In the genomic region with DNA sequence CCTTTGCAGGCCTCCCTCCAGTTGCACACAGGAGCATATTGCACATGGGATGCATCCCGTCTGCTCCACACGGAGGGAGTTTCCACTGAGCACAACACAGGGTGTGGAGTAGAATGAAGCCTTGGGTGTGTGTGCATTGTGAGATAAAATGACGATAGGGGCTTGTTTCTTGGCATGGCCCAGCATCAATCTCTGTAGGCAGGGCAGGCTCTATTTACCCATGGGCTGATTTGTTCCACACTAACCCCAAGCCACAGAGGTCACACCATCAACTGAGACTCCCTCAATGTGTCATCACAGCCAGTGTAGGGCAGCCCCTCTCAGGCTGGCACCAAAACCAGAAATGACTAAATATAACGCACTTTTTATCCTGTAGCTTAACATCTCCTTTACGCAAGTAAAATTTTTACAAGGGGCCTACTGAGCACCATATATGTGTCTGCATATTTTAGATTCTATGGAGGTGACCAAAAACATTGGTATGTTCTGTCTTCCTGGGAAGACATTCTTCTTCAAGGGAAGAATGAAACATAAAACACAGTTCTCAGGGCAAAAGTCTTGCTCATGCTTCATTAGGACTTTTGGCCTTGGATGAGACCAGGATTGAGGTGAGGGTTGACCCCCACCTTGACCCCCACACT, we compare ENCODE assay signal across 14 cellular contexts. TPM values are rescaled to one million over a fixed set of nuclear protein-coding genes. Genes with fewer than 3 reads are reported as not detected.
DNase-seq lines count a peak whose midpoint lies in the region; ATAC-seq lines count a peak whose summit lies in the region.
"Had no signal": no experiment of that assay in that cellular context is flagged by ENCODE, and none has a peak within 500 bp of the region (broad histone marks: within the 10 kb centered on the region; RNA-seq: fewer than 3 reads in every experiment).

No MANE protein-coding gene starts in this region.

- in situ Hi-C loops in KBM-7 (cut with MboI; ENCODE audit: low pct_unique_long_range_greater_than_20kb, low sequenced_read_pairs), result no loop called here

- H3K9me3 ChIP-seq in trophoblast cell (ENCODE audit: insufficient read depth, low read depth, low read length), result no peaks in the 10 kb centered on the region
- H3K9me3 ChIP-seq: left lung had no signal

- no peak overlapping the region for H4K91ac ChIP-seq in trophoblast cell (ENCODE audit: low read depth, low read length)

- no peak overlapping the region for H3K18ac ChIP-seq in trophoblast cell (ENCODE audit: low read length)

- no peak overlapping the region for H2BK12ac ChIP-seq in trophoblast cell (ENCODE audit: low read length)

- H2AFZ ChIP-seq in trophoblast cell (ENCODE audit: insufficient read depth, low read length, poor library complexity), result no peak overlapping the region

- no peak overlapping the region for H3K23ac ChIP-seq in trophoblast cell (ENCODE audit: low read length)

- H3K36me3 ChIP-seq in trophoblast cell (ENCODE audit: control insufficient read depth in 1 of 2, insufficient read depth in 2 of 2, low read length in 2 of 2), result no peaks in the 10 kb centered on the region
- H3K36me3 ChIP-seq: left lung had no signal

- H2BK120ac ChIP-seq in trophoblast cell (ENCODE audit: insufficient read depth, low read length, poor library complexity), result no peak overlapping the region

- DNase-seq in GM03348 (ENCODE audit: low spot score), result peak; percentile 79
- DNase-seq in NCI-H460 (ENCODE audit: extremely low read depth, low read depth), result peak; percentile 95
- peak; percentile 72 for DNase-seq in epithelial cell of prostate (ENCODE audit: low read depth, low spot score)
- DNase-seq in trophoblast cell, result peak; percentile 54 to 87
- DNase-seq in KBM-7, result no peak
- no peak for DNase-seq in head of caudate nucleus
- DNase-seq: effector memory CD8-positive, alpha-beta T cell; Kasumi-1; left lung; NCI-H774; right cardiac atrium had no signal

- H3K14ac ChIP-seq in trophoblast cell (ENCODE audit: low read length), result no peak overlapping the region

- H3K27ac ChIP-seq in epithelial cell of prostate (peak overlapping the region; percentile 56), trophoblast cell (ENCODE audit: low read depth, low read length) (peak overlapping the region; percentile 52)
- H3K27ac ChIP-seq: left lung had no signal

- H3K4ac ChIP-seq in trophoblast cell (ENCODE audit: low read depth, low read length), result no peak overlapping the region

- H2BK5ac ChIP-seq in trophoblast cell (ENCODE audit: low read depth, low read length, poor library complexity), result peak overlapping the region; percentile 29

- peaks cover 4% of the 10 kb centered on the region for H3K79me1 ChIP-seq in trophoblast cell (ENCODE audit: low read length)

- no peak overlapping the region for H4K12ac ChIP-seq in trophoblast cell (ENCODE audit: low read depth, low read length)

- H4K8ac ChIP-seq in trophoblast cell (ENCODE audit: low read depth, low read length), result no peak overlapping the region

- no peaks in the 10 kb centered on the region for H3K79me2 ChIP-seq in trophoblast cell (ENCODE audit: control insufficient read depth, insufficient read depth, low read length, poor library complexity)

- intact Hi-C loops in head of caudate nucleus (cut with DNase I), result no loop called here

- no peaks in the 10 kb centered on the region for H3K27me3 ChIP-seq in trophoblast cell (ENCODE audit: insufficient read depth, low read length)
- H3K27me3 ChIP-seq: left lung had no signal

- ATAC-seq in HG03025 (IDR thresholded peaks at IDR 0.05; ENCODE audit: low FRiP score, unreplicated experiment) (no peak), esophagus mucosa (no peak)
- ATAC-seq: effector memory CD8-positive, alpha-beta T cell; left lung; right cardiac atrium had no signal

- peaks cover 5 to 7% of the 10 kb centered on the region in 2 experiments for H3K4me1 ChIP-seq in trophoblast cell (ENCODE audit: control insufficient read depth in 1 of 2, insufficient read depth in 2 of 2, low read length in 2 of 2)
- H3K4me1 ChIP-seq: left lung had no signal

- WGBS in trophoblast cell (ENCODE audit: extremely low coverage, insufficient coverage, insufficient read length), result no CpG with 5 or more reads among the region's 5 CpGs

- peak overlapping the region; percentile 8 for H3K4me2 ChIP-seq in trophoblast cell (ENCODE audit: low read length)

- no peak overlapping the region for H3K9ac ChIP-seq in trophoblast cell (ENCODE audit: low read length)

- no peak overlapping the region for H2AK5ac ChIP-seq in trophoblast cell (ENCODE audit: low read length)

- H3K4me3 ChIP-seq in trophoblast cell (ENCODE audit: low read depth, low read length), result no peak overlapping the region
- H3K4me3 ChIP-seq: left lung had no signal

RNA-seq across cellular contexts. Expression of gene GKN1, which starts 2.7 kb away (rescaled TPM):
- 1.6 and 2.1 TPM in 2 replicates for total RNA-seq in NCI-H460 (2014; rRNA removed; shearing (Covaris generic))
- polyA plus RNA-seq in NCI-H460 (2014; cell fraction: nucleus; rRNA removed), result 0.31 TPM in 1 of 2 replicates, not detected in the other
- polyA plus RNA-seq in trophoblast cell (2013), result not detected in 2 replicates
- total RNA-seq in esophagus mucosa, result not detected
- total RNA-seq: activated T-helper 1 cell treated with anti-CD3 and anti-CD28 coated beads, Interleukin-12 subunit alpha, Interleukin-12 subunit beta, Interleukin-2, Interleukin-4 antibody, amounts not matched to agents 30 ng/mL and 10 ng/mL and 1 ng/mL, durations not matched to agents 14 hours and 24 hours and 36 hours; left lung; right cardiac atrium had no signal
- polyA plus RNA-seq: right cardiac atrium had no signal

RNA-seq across cellular contexts. Expression of gene GKN2, which starts 19.0 kb away (rescaled TPM):
- total RNA-seq in NCI-H460 (2014; rRNA removed; shearing (Covaris generic)), result 1.6 TPM in 2 replicates
- polyA plus RNA-seq in NCI-H460 (2014; cell fraction: nucleus; rRNA removed), result not detected in 2 replicates
- polyA plus RNA-seq in trophoblast cell (2013), result not detected in 2 replicates
- total RNA-seq in esophagus mucosa, result not detected
- total RNA-seq: activated T-helper 1 cell treated with anti-CD3 and anti-CD28 coated beads, Interleukin-12 subunit alpha, Interleukin-12 subunit beta, Interleukin-2, Interleukin-4 antibody, amounts not matched to agents 30 ng/mL and 10 ng/mL and 1 ng/mL, durations not matched to agents 14 hours and 24 hours and 36 hours; right cardiac atrium had no signal
- polyA plus RNA-seq: right cardiac atrium had no signal

RNA-seq across cellular contexts. Expression of gene ANTXR1, which starts 41.3 kb away (rescaled TPM):
- total RNA-seq in NCI-H460 (2014; rRNA removed; shearing (Covaris generic)), result 265 and 310 TPM in 2 replicates
- 109 and 122 TPM in 2 replicates for polyA plus RNA-seq in NCI-H460 (2014; cell fraction: nucleus; rRNA removed)
- polyA plus RNA-seq in trophoblast cell (2013), result 23.0 and 24.3 TPM in 2 replicates
- total RNA-seq in esophagus mucosa, result 13.9 TPM
- total RNA-seq: activated T-helper 1 cell treated with anti-CD3 and anti-CD28 coated beads, Interleukin-12 subunit alpha, Interleukin-12 subunit beta, Interleukin-2, Interleukin-4 antibody, amounts not matched to agents 30 ng/mL and 10 ng/mL and 1 ng/mL, durations not matched to agents 14 hours and 24 hours and 36 hours had no signal

Comparison
In these comparisons a context has a peak if more than half of its experiments do, and no peak if none do; other contexts are left out.
1. DNase-seq: peak in GM03348 (single experiment), NCI-H460 (single experiment), epithelial cell of prostate (single experiment) and trophoblast cell (2 of 2); none in KBM-7 (single experiment) and head of caudate nucleus (0 of 42).
2. RNA of gene ANTXR1, which starts 41.3 kb away (total RNA-seq): 265 to 310 TPM in NCI-H460; 13.9 TPM in esophagus mucosa (single experiment); every median in the first group is over 10 times any median in the second.